ENCODE assay signal across 9 cellular contexts in the genomic region with DNA sequence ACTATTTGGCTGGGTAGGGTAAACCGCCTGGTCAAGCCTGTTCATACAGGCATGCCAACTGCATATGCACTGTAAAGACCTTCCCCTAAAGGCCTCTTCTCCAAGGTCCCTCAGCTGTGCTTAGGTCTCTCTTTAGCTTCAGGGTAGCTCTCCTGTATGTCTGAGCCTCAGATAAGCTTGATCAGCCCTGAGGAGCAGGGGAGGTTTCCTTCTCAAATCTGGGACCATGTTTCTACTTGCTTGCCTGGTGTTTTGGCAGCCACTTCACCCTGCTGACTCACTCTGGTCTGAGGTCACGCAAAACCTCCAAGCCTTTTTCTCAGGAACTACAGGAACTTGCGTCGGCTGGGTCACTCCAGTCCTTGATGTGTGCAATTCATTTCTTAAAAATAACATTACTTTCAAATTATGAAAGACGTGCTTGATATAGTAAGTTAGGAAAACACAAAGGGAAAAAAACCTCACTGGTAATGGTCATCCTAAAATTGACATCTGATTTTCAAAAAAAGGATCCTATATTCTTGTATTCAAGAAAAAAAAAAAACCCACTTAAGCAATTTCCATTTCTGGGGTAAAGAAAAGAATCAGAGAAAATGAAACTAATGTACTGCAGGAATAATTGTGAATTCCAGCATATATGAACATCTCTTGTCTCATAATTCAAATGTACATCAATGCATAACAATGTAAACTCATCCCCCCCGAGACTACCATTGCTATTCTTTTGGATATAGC. TPM values are rescaled to one million over a fixed set of nuclear protein-coding genes. Genes with fewer than 3 reads are reported as not detected.
DNase-seq lines count a peak whose midpoint lies in the region; ATAC-seq and TF ChIP-seq lines count a peak whose summit lies in the region.
"Had no signal": no experiment of that assay in that cellular context is flagged by ENCODE, and none has a peak within 500 bp of the region (broad histone marks: within the 10 kb centered on the region; RNA-seq: fewer than 3 reads in every experiment).

No MANE protein-coding gene starts in this region.

- no peaks in the 10 kb centered on the region for H3K79me1 ChIP-seq in neuronal stem cell (ENCODE audit: low read depth, low read length)

- peak overlapping the region; percentile 12 for H2AFZ ChIP-seq in neuronal stem cell (ENCODE audit: low read length)

- no peak overlapping the region for H3K9ac ChIP-seq in neuronal stem cell (ENCODE audit: low read depth, low read length, poor library complexity)

- H3K23ac ChIP-seq in neuronal stem cell (ENCODE audit: low read depth, low read length, poor library complexity), result no peak overlapping the region

- H3K4me1 Mint-ChIP-seq in T-helper 2 cell treated with Interferon-gamma antibody and Interleukin-4, amounts not matched to agents 5 μg/mL and 100 μg/mL, for 36 hours (ENCODE audit: low read depth), result peaks cover 63% of the 10 kb centered on the region

- WGBS in neuronal stem cell (ENCODE audit: extremely low coverage in 2 of 2, insufficient read length in 2 of 2, insufficient replicate concordance in 1 of 2), 2 donors, result no CpG with 5 or more reads among the region's 6 CpGs

- no peak for ATAC-seq in HG02571 (IDR thresholded peaks at IDR 0.05; ENCODE audit: unreplicated experiment)

- no peak overlapping the region for H2BK15ac ChIP-seq in neuronal stem cell (ENCODE audit: low read length)

- H3K4me1 ChIP-seq in neuronal stem cell (ENCODE audit: control insufficient read depth in 2 of 2, insufficient read depth in 1 of 2, low read depth in 1 of 2, low read length in 2 of 2), result peaks cover 12 to 13% of the 10 kb centered on the region in 2 donors

- H2BK120ac ChIP-seq in neuronal stem cell (ENCODE audit: low read depth, low read length), result no peak overlapping the region

- H4K8ac ChIP-seq in neuronal stem cell (ENCODE audit: low read depth, low read length), result no peak overlapping the region

- H2BK5ac ChIP-seq in neuronal stem cell (ENCODE audit: low read length), result no peak overlapping the region

- no peak overlapping the region for H3K4ac ChIP-seq in neuronal stem cell (ENCODE audit: low read length)

- H2AK5ac ChIP-seq in neuronal stem cell (ENCODE audit: low read depth, low read length), result no peak overlapping the region

- peak overlapping the region; percentile 78 for H3K4me3 Mint-ChIP-seq in T-helper 2 cell treated with Interferon-gamma antibody and Interleukin-4, amounts not matched to agents 5 μg/mL and 100 μg/mL, for 36 hours

- peak overlapping the region; percentile 82 for H3K27ac Mint-ChIP-seq in T-helper 2 cell treated with Interferon-gamma antibody and Interleukin-4, amounts not matched to agents 5 μg/mL and 100 μg/mL, for 36 hours

- H3K27ac ChIP-seq in neuronal stem cell (replicated peaks; ENCODE audit: low read length), result no peak overlapping the region
- H3K27ac ChIP-seq: C4-2B had no signal

- H3K18ac ChIP-seq in neuronal stem cell (ENCODE audit: low read length), result peak overlapping the region; percentile 48

- H3K36me3 ChIP-seq in neuronal stem cell (replicated peaks in 1 of 2; ENCODE audit: control insufficient read depth in 2 of 2, insufficient read depth in 2 of 2, low read length in 2 of 2), result no peaks in the 10 kb centered on the region

- peak; percentile 65 for DNase-seq in SIG-M5 treated with dmso at 0.1 percent for 504 hours (lab: John Stamatoyannopoulos, UW; ENCODE audit: unreplicated experiment)
- no peak for DNase-seq in SIG-M5 (lab: John Stamatoyannopoulos, UW)
- DNase-seq in T-helper 2 cell treated with Interferon-gamma antibody and Interleukin-4, amounts not matched to agents 5 μg/mL and 100 μg/mL, for 36 hours (ENCODE audit: low spot score), result peak; percentile 80
- DNase-seq in epithelial cell of esophagus (ENCODE audit: low read depth), result peak; percentile 98
- DNase-seq in neuronal stem cell (ENCODE audit: low spot score), result no peak
- no peak for DNase-seq in cerebellar cortex (ENCODE audit: low spot score)
- DNase-seq in GM20000 (ENCODE audit: low spot score), result no peak

- H3K9me3 Mint-ChIP-seq in T-helper 2 cell treated with Interferon-gamma antibody and Interleukin-4, amounts not matched to agents 5 μg/mL and 100 μg/mL, for 36 hours, result no peaks in the 10 kb centered on the region

- H3K4me3 ChIP-seq in epithelial cell of esophagus (ENCODE audit: low read length), result peak overlapping the region; percentile 5
- no peak overlapping the region for H3K4me3 ChIP-seq in neuronal stem cell (ENCODE audit: low read length in 2 of 2)

- no peaks in the 10 kb centered on the region for H3K9me3 ChIP-seq in neuronal stem cell (replicated peaks in 1 of 2; ENCODE audit: control insufficient read depth in 2 of 2, insufficient read depth in 1 of 2, low read depth in 1 of 2, low read length in 2 of 2)

- no peak overlapping the region for H2BK12ac ChIP-seq in neuronal stem cell (ENCODE audit: low read length)

- no peak overlapping the region for H4K91ac ChIP-seq in neuronal stem cell (ENCODE audit: low read depth, low read length, poor library complexity)

- H3K14ac ChIP-seq in neuronal stem cell (ENCODE audit: low read length), result no peak overlapping the region

- no peak overlapping the region for H3K4me2 ChIP-seq in neuronal stem cell (ENCODE audit: insufficient read depth, low read length, poor library complexity, severe bottlenecking)

- peaks cover 0 to 9% (median 0%) of the 10 kb centered on the region in 3 experiments for H3K27me3 ChIP-seq in neuronal stem cell (ENCODE audit: control insufficient read depth in 3 of 3, insufficient read depth in 3 of 3, low read depth in 1 of 3, low read length in 3 of 3)

- TF ChIP-seq CTCF in epithelial cell of esophagus (IDR thresholded peaks at IDR 0.05; ENCODE audit: insufficient read depth, low read depth, low read length, missing control alignments) (no peak), GM20000 (IDR thresholded peaks at IDR 0.05; ENCODE audit: extremely low read depth, missing control alignments) (no peak)

- H3K36me3 Mint-ChIP-seq in T-helper 2 cell treated with Interferon-gamma antibody and Interleukin-4, amounts not matched to agents 5 μg/mL and 100 μg/mL, for 36 hours (ENCODE audit: low read depth), result peaks cover 7% of the 10 kb centered on the region

- H3K27me3 Mint-ChIP-seq in T-helper 2 cell treated with Interferon-gamma antibody and Interleukin-4, amounts not matched to agents 5 μg/mL and 100 μg/mL, for 36 hours (ENCODE audit: low read depth), result no peaks in the 10 kb centered on the region

RNA-seq across cellular contexts. Expression of gene RNF19B, which starts 24.7 kb away (rescaled TPM):
- 8.9 TPM for polyA plus RNA-seq in neuronal stem cell (2013, experiment 1 of 2)
- 8.5 TPM for polyA plus RNA-seq in neuronal stem cell (2013, experiment 2 of 2)

RNA-seq across cellular contexts. Expression of gene AK2, which starts 47.4 kb away (rescaled TPM):
- 47.7 TPM for polyA plus RNA-seq in neuronal stem cell (2013, experiment 1 of 2)
- 46.5 TPM for polyA plus RNA-seq in neuronal stem cell (2013, experiment 2 of 2)

Comparison
In these comparisons a context has a peak if more than half of its experiments do, and no peak if none do; other contexts are left out.
1. DNase-seq: peak in SIG-M5 treated with dmso at 0.1 percent for 504 hours (single experiment), T-helper 2 cell treated with Interferon-gamma antibody and Interleukin-4, amounts not matched to agents 5 μg/mL and 100 μg/mL, for 36 hours (single experiment) and epithelial cell of esophagus (single experiment); none in SIG-M5 (single experiment), neuronal stem cell (single experiment), cerebellar cortex (single experiment) and GM20000 (single experiment).